ENCODE assay signal across 1 cellular context in genomic region chr4:105440890-105441289, GRCh38.
TF ChIP-seq lines count a peak whose summit lies in the region.

No MANE protein-coding gene starts in this region.

TF ChIP-seq in IMR-90, 13 proteins besides CTCF, POLR2A, EP300 and RAD21 (continued from another document):
- TF ChIP-seq ELK1 (IDR thresholded peaks at IDR 0.05; ENCODE audit: borderline replicate concordance, low read depth, low read length) (no peak), CEBPB (IDR thresholded peaks at IDR 0.05; ENCODE audit: low read depth, low read length) (no peak), USF2 (IDR thresholded peaks at IDR 0.05; ENCODE audit: low read depth, low read length) (no peak), NFE2L2 (IDR thresholded peaks at IDR 0.05; ENCODE audit: low read depth, low read length) (no peak), MXI1 (IDR thresholded peaks at IDR 0.05; ENCODE audit: borderline replicate concordance, low read depth, low read length) (no peak)
